Comparison of ENCODE assay signal across 22 cellular contexts in genomic region chr17:38786372-38786771, GRCh38. TPM values are rescaled to one million over a fixed set of nuclear protein-coding genes. Genes with fewer than 3 reads are reported as not detected.
DNase-seq lines count a peak whose midpoint lies in the region; ATAC-seq, FAIRE-seq and TF ChIP-seq lines count a peak whose summit lies in the region.
"Had no signal": no experiment of that assay in that cellular context is flagged by ENCODE, and none has a peak within 500 bp of the region (broad histone marks: within the 10 kb centered on the region; RNA-seq: fewer than 3 reads in every experiment).

No MANE protein-coding gene starts in this region.

- no peak for ATAC-seq in upper lobe of right lung
- ATAC-seq: GM23338 had no signal

- DNase-seq in PC-9 = peak; percentile 84 to 95
- DNase-seq in keratinocyte (ENCODE audit: low read depth, low spot score) = peak; percentile 21
- no peak for DNase-seq in amniotic stem cell (lab: John Stamatoyannopoulos, UW)
- no peak for DNase-seq in OCI-M1 (lab: John Stamatoyannopoulos, UW)
- no peak for DNase-seq in upper lobe of right lung
- DNase-seq: Calu3; CD8-positive, alpha-beta memory T cell; DMS153; KBM-7; NCI-H1105; NCI-H146; NCI-H2029 treated with DMSO at 0.1 percent for 48 hours; NCI-H226; NCI-H510A treated with DMSO at 0.1 percent for 48 hours; NCI-H748 treated with DMSO at 0.1 percent for 48 hours; Peyer's patch had no signal

- peaks cover 25% of the 10 kb centered on the region for H3F3A ChIP-seq in PC-9 (ENCODE audit: insufficient read depth, low read depth)

- CTCF ChIA-PET in PC-9 (lab: Charles Lee) = no interaction called here

- H3K27me3 ChIP-seq in HUES6 (ENCODE audit: control insufficient read depth, insufficient read depth, low read length) (no peaks in the 10 kb centered on the region), PC-9 (ENCODE audit: insufficient read depth, low read depth) (no peaks in the 10 kb centered on the region), keratinocyte (ENCODE audit: control insufficient read depth, extremely low read depth, insufficient read depth, low read length) (no peaks in the 10 kb centered on the region), upper lobe of right lung (no peaks in the 10 kb centered on the region)
- H3K27me3 ChIP-seq: Peyer's patch had no signal

- no peak for FAIRE-seq in keratinocyte (lab: Jason Lieb, UNC)
- FAIRE-seq: A204.1, GM12891 had no signal

- H3K9ac ChIP-seq in HUES6 (ENCODE audit: low read length) (peak overlapping the region; percentile 2), keratinocyte (ENCODE audit: control insufficient read depth, extremely low read depth, insufficient read depth, low read length) (no peak overlapping the region)

- POLR2A ChIA-PET in PC-9 (lab: Charles Lee; ENCODE audit: unreplicated experiment) = interaction anchor here (0.5 to 0.7 kb wide), 6 partner anchors 14 to 1497 kb away, joined by 3 to 7 read pairs (median 3); partner anchors contain the start of gene FBXO47

- peaks cover 15% of the 10 kb centered on the region for H3K4me1 ChIP-seq in HUES6 (ENCODE audit: control insufficient read depth, insufficient read depth, low read length)
- H3K4me1 ChIP-seq in PC-9 (replicated peaks; ENCODE audit: insufficient read depth) = peaks cover 20% of the 10 kb centered on the region
- H3K4me1 ChIP-seq in keratinocyte (ENCODE audit: control insufficient read depth, extremely low read depth, insufficient read depth, low read length) = peaks cover 4% of the 10 kb centered on the region
- H3K4me1 ChIP-seq in upper lobe of right lung = peaks cover 6% of the 10 kb centered on the region
- H3K4me1 ChIP-seq: Peyer's patch had no signal

- peaks cover 5% of the 10 kb centered on the region; the same call in 1 of the 2 replicates for H4K20me1 ChIP-seq in PC-9 (ENCODE audit: insufficient read depth)
- H4K20me1 ChIP-seq in keratinocyte (ENCODE audit: control insufficient read depth, extremely low read depth, insufficient read depth, low read length) = peaks cover 3% of the 10 kb centered on the region

- H3K36me3 ChIP-seq in HUES6 (ENCODE audit: control insufficient read depth, insufficient read depth, low read length) (peaks cover 54% of the 10 kb centered on the region), PC-9 (ENCODE audit: low read depth) (peaks cover 12% of the 10 kb centered on the region), keratinocyte (ENCODE audit: control insufficient read depth in 2 of 2, extremely low read depth in 1 of 2, insufficient read depth in 2 of 2, low read length in 2 of 2) (peaks cover 22 to 31% of the 10 kb centered on the region in 2 experiments), upper lobe of right lung (peaks cover 51% of the 10 kb centered on the region)

- intact Hi-C loops in PC-9 (cut with micrococcal nuclease; ENCODE audit: unreplicated experiment) = no loop called here
- intact Hi-C loops in upper lobe of right lung (cut with DNase I) = no loop called here

- TF ChIP-seq CTCF in PC-9 (conservative IDR thresholded peaks at IDR 0.05) (no peak), keratinocyte (optimal IDR thresholded peaks at IDR 0.05 in 1 of 3, IDR thresholded peaks at IDR 0.05 in 1 of 3, conservative IDR thresholded peaks at IDR 0.05 in 1 of 3; ENCODE audit: extremely low read depth in 1 of 3, insufficient read depth in 2 of 3, low read length in 3 of 3) (no peak), upper lobe of right lung (IDR thresholded peaks at IDR 0.05) (no peak)

- no peak overlapping the region for H2AFZ ChIP-seq in PC-9
- no peak overlapping the region for H2AFZ ChIP-seq in keratinocyte (ENCODE audit: control insufficient read depth, low read length)
- H2AFZ ChIP-seq: GM23338 had no signal

- H3K27ac ChIP-seq in HUES6 (ENCODE audit: low read depth, low read length) (no peak overlapping the region), PC-9 (peak overlapping the region; percentile 28), keratinocyte (ENCODE audit: control insufficient read depth, insufficient read depth, low read length) (no peak overlapping the region), upper lobe of right lung (no peak overlapping the region)
- H3K27ac ChIP-seq: C4-2B, Peyer's patch had no signal

- no peaks in the 10 kb centered on the region for H3K9me2 ChIP-seq in PC-9 (ENCODE audit: insufficient read depth)

- H3K4me2 ChIP-seq in PC-9 (peak overlapping the region; percentile 15), keratinocyte (ENCODE audit: control insufficient read depth, extremely low read depth, insufficient read depth, low read depth, low read length) (no peak overlapping the region)
- H3K4me2 ChIP-seq: GM23338 had no signal

- H3K9me3 ChIP-seq in HUES6 (ENCODE audit: control insufficient read depth, insufficient read depth, low read depth, low read length) (no peaks in the 10 kb centered on the region), PC-9 (ENCODE audit: insufficient read depth, low read depth) (no peaks in the 10 kb centered on the region), keratinocyte (ENCODE audit: control insufficient read depth, low read depth, low read length) (no peaks in the 10 kb centered on the region), upper lobe of right lung (no peaks in the 10 kb centered on the region)
- H3K9me3 ChIP-seq: HAP-1, Peyer's patch had no signal

- dilution Hi-C loops in keratinocyte (cut with MboI; ENCODE audit: extremely low pct_ligation_motif_present, low sequenced_read_pairs) = no loop called here

- H3K9me1 ChIP-seq in keratinocyte (ENCODE audit: control insufficient read depth, extremely low read depth, insufficient read depth, low read length) = no peaks in the 10 kb centered on the region

- H3K4me3 ChIP-seq in HUES6 (ENCODE audit: low read depth, low read length) (no peak overlapping the region), PC-9 (no peak overlapping the region), keratinocyte (ENCODE audit: control insufficient read depth in 2 of 3, extremely low read depth in 1 of 3, insufficient read depth in 2 of 3, low read depth in 1 of 3, low read length in 3 of 3) (no peak overlapping the region), upper lobe of right lung (no peak overlapping the region)
- H3K4me3 ChIP-seq: GM23338, HAP-1, Peyer's patch had no signal

- no TSS peak for BruUV-seq in PC-9 (replicated peaks; lab: Mats Ljungman, UMichigan)

- H3K79me2 ChIP-seq in PC-9 (ENCODE audit: low read depth) = peaks cover 24% of the 10 kb centered on the region
- peaks cover 18% of the 10 kb centered on the region for H3K79me2 ChIP-seq in keratinocyte (ENCODE audit: control insufficient read depth, insufficient read depth, low read length)

RNA-seq across cellular contexts. Expression of gene PIP4K2B, which starts 13.0 kb away (rescaled TPM):
- total RNA-seq in PC-9 (2021) (40.6 and 47.4 TPM in 2 replicates), upper lobe of right lung (50.5 TPM)
- 26.4 to 29.2 TPM (median 29.2 TPM) in 3 replicates for polyA plus RNA-seq in keratinocyte
- polyA plus RNA-seq in keratinocyte (2011; ENCODE audit: low read depth) = 9.8 TPM
- polyA plus RNA-seq in keratinocyte (2011; cell fraction: cytosol; rRNA removed) = 23.8 and 24.4 TPM in 2 replicates
- 40.8 and 42.6 TPM in 2 replicates for polyA plus RNA-seq in keratinocyte (2011; cell fraction: nucleus; rRNA removed)
- polyA plus RNA-seq in keratinocyte (2012; ENCODE audit: low replicate concordance) = 7.6 and 31.4 TPM in 2 replicates
- polyA minus RNA-seq in keratinocyte = 64.5 to 72.1 TPM (median 67.2 TPM) in 3 replicates
- polyA minus RNA-seq in keratinocyte (2011; cell fraction: cytosol; rRNA and poly(A)+ RNA removed) = 27.4 TPM
- polyA minus RNA-seq in keratinocyte (2011; cell fraction: nucleus; rRNA and poly(A)+ RNA removed) = 12.5 and 27.8 TPM in 2 replicates

RNA-seq across cellular contexts. Expression of gene PSMB3, which starts 33.8 kb away (rescaled TPM):
- total RNA-seq in PC-9 (2021) (262 and 278 TPM in 2 replicates), upper lobe of right lung (127 TPM)
- 294 to 346 TPM (median 316 TPM) in 3 replicates for polyA plus RNA-seq in keratinocyte
- polyA plus RNA-seq in keratinocyte (2011; ENCODE audit: low read depth) = 56.5 TPM
- polyA plus RNA-seq in keratinocyte (2011; cell fraction: cytosol; rRNA removed) = 303 and 332 TPM in 2 replicates
- polyA plus RNA-seq in keratinocyte (2011; cell fraction: nucleus; rRNA removed) = 227 and 268 TPM in 2 replicates
- 178 and 256 TPM in 2 replicates for polyA plus RNA-seq in keratinocyte (2012; ENCODE audit: low replicate concordance)
- polyA minus RNA-seq in keratinocyte = 224 to 376 TPM (median 273 TPM) in 3 replicates
- polyA minus RNA-seq in keratinocyte (2011; cell fraction: cytosol; rRNA and poly(A)+ RNA removed) = 175 TPM
- 65.1 and 65.2 TPM in 2 replicates for polyA minus RNA-seq in keratinocyte (2011; cell fraction: nucleus; rRNA and poly(A)+ RNA removed)

RNA-seq across cellular contexts. Expression of gene PCGF2, which starts 38.2 kb away (rescaled TPM):
- 26.9 and 43.3 TPM in 2 replicates for total RNA-seq in PC-9 (2021)
- polyA plus RNA-seq in keratinocyte = 3.3 to 6.9 TPM (median 4.1 TPM) in 3 replicates
- polyA plus RNA-seq in keratinocyte (2011; ENCODE audit: low read depth) = 14.1 TPM
- polyA plus RNA-seq in keratinocyte (2011; cell fraction: cytosol; rRNA removed) = 6.6 and 11.6 TPM in 2 replicates
- 10.1 and 12.5 TPM in 2 replicates for polyA plus RNA-seq in keratinocyte (2011; cell fraction: nucleus; rRNA removed)
- 14.9 and 19.0 TPM in 2 replicates for polyA plus RNA-seq in keratinocyte (2012; ENCODE audit: low replicate concordance)
- polyA minus RNA-seq in keratinocyte = 3.1 to 24.6 TPM (median 5.8 TPM) in 3 replicates
- polyA minus RNA-seq in keratinocyte (2011; cell fraction: cytosol; rRNA and poly(A)+ RNA removed) = 15.5 TPM
- 3.2 and 6.3 TPM in 2 replicates for polyA minus RNA-seq in keratinocyte (2011; cell fraction: nucleus; rRNA and poly(A)+ RNA removed)
- 59.1 TPM for total RNA-seq in upper lobe of right lung

RNA-seq across cellular contexts. Expression of gene CWC25, which starts 38.7 kb away (rescaled TPM):
- total RNA-seq in PC-9 (2021) (13.7 and 13.9 TPM in 2 replicates), upper lobe of right lung (22.2 TPM)
- 12.7 to 15.3 TPM (median 14.9 TPM) in 3 replicates for polyA plus RNA-seq in keratinocyte
- polyA plus RNA-seq in keratinocyte (2011; ENCODE audit: low read depth) = 53.7 TPM
- polyA plus RNA-seq in keratinocyte (2011; cell fraction: cytosol; rRNA removed) = 8.1 and 10.5 TPM in 2 replicates
- polyA plus RNA-seq in keratinocyte (2011; cell fraction: nucleus; rRNA removed) = 40.1 and 44.1 TPM in 2 replicates
- polyA plus RNA-seq in keratinocyte (2012; ENCODE audit: low replicate concordance) = 11.6 and 36.1 TPM in 2 replicates
- 5.4 to 8.3 TPM (median 7.5 TPM) in 3 replicates for polyA minus RNA-seq in keratinocyte
- 5.9 TPM for polyA minus RNA-seq in keratinocyte (2011; cell fraction: cytosol; rRNA and poly(A)+ RNA removed)
- 6.0 and 11.3 TPM in 2 replicates for polyA minus RNA-seq in keratinocyte (2011; cell fraction: nucleus; rRNA and poly(A)+ RNA removed)

RNA-seq across cellular contexts. Expression of gene CISD3, which starts 56.2 kb away (rescaled TPM):
- 36.6 and 38.1 TPM in 2 replicates for total RNA-seq in PC-9 (2021)
- 10.4 to 25.6 TPM (median 17.1 TPM) in 3 replicates for polyA plus RNA-seq in keratinocyte
- 2.1 TPM for polyA plus RNA-seq in keratinocyte (2011; ENCODE audit: low read depth)
- polyA plus RNA-seq in keratinocyte (2011; cell fraction: cytosol; rRNA removed) = 11.2 and 20.0 TPM in 2 replicates
- 4.3 and 4.5 TPM in 2 replicates for polyA plus RNA-seq in keratinocyte (2011; cell fraction: nucleus; rRNA removed)
- 15.6 and 35.2 TPM in 2 replicates for polyA plus RNA-seq in keratinocyte (2012; ENCODE audit: low replicate concordance)
- polyA minus RNA-seq in keratinocyte = 4.9 to 16.3 TPM (median 5.5 TPM) in 3 replicates
- polyA minus RNA-seq in keratinocyte (2011; cell fraction: cytosol; rRNA and poly(A)+ RNA removed) = 12.9 TPM
- 1.7 and 2.9 TPM in 2 replicates for polyA minus RNA-seq in keratinocyte (2011; cell fraction: nucleus; rRNA and poly(A)+ RNA removed)
- total RNA-seq in upper lobe of right lung = 29.7 TPM

Comparison
In these comparisons a context has a peak if more than half of its experiments do, and no peak if none do; other contexts are left out.
1. DNase-seq: peak in PC-9 (2 of 2) and keratinocyte (single experiment); none in amniotic stem cell (single experiment), OCI-M1 (single experiment) and upper lobe of right lung (single experiment).